1 cellular context compared by ENCODE assay signal in genomic region chr1:64834734-64835133, GRCh38.
TF ChIP-seq lines count a peak whose summit lies in the region.

No MANE protein-coding gene starts in this region.

TF ChIP-seq in IMR-90, 13 proteins besides CTCF, POLR2A, EP300 and RAD21 (continued from another document):
- TF ChIP-seq CHD1 (IDR thresholded peaks at IDR 0.05; ENCODE audit: low read depth, low read length) (no peak), NFE2L2 (IDR thresholded peaks at IDR 0.05; ENCODE audit: low read depth, low read length) (no peak), BHLHE40 (IDR thresholded peaks at IDR 0.05; ENCODE audit: low read depth, low read length) (no peak), RFX5 (IDR thresholded peaks at IDR 0.05; ENCODE audit: low read depth, low read length) (no peak), FOS (IDR thresholded peaks at IDR 0.05; ENCODE audit: low read depth, low read length) (no peak), SMC3 (IDR thresholded peaks at IDR 0.05; ENCODE audit: low read depth, low read length) (no peak), MAZ (IDR thresholded peaks at IDR 0.05; ENCODE audit: borderline replicate concordance, low read depth, low read length) (no peak), MAFK (IDR thresholded peaks at IDR 0.05; ENCODE audit: low read depth, low read length) (no peak), MXI1 (IDR thresholded peaks at IDR 0.05; ENCODE audit: borderline replicate concordance, low read depth, low read length) (no peak), CEBPB (IDR thresholded peaks at IDR 0.05; ENCODE audit: low read depth, low read length) (no peak), ELK1 (IDR thresholded peaks at IDR 0.05; ENCODE audit: borderline replicate concordance, low read depth, low read length) (no peak)
- TF ChIP-seq, protein P1, sequence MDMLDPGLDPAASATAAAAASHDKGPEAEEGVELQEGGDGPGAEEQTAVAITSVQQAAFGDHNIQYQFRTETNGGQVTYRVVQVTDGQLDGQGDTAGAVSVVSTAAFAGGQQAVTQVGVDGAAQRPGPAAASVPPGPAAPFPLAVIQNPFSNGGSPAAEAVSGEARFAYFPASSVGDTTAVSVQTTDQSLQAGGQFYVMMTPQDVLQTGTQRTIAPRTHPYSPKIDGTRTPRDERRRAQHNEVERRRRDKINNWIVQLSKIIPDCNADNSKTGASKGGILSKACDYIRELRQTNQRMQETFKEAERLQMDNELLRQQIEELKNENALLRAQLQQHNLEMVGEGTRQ (IDR thresholded peaks at IDR 0.05; ENCODE audit: low read depth, low read length): no peak
